ENCODE assay signal across 17 cellular contexts in the genomic region with DNA sequence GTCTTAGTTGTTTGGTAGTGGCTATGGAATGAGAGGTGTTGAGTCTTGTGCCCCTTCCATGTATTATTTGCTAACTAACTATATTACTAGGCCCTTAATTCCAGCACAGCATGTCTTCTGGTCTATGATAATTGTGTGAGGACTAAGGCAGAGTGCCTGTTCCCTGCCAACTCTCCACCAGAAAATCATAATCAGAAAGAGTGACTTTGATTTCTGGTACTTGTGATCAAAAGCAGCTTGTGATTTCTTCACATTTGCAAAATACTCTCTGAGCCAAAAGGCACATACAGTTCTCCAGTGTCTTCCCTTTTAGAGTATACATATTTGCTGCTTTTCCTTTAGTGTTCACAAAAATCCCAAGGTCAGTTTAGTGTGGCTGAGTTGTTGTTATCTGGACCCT.
DNase-seq lines count a peak whose midpoint lies in the region; ATAC-seq and TF ChIP-seq lines count a peak whose summit lies in the region.
"Had no signal": no experiment of that assay in that cellular context is flagged by ENCODE, and none has a peak within 500 bp of the region (broad histone marks: within the 10 kb centered on the region; RNA-seq: fewer than 3 reads in every experiment).

No MANE protein-coding gene starts in this region.

- peaks cover 6% of the 10 kb centered on the region; the same call in 1 of the 2 replicates for H3K36me3 ChIP-seq in HUES6 (ENCODE audit: control insufficient read depth, insufficient read depth, low read length)
- no peaks in the 10 kb centered on the region for H3K36me3 ChIP-seq in osteoblast (ENCODE audit: insufficient read depth, low read length)
- H3K36me3 ChIP-seq in upper lobe of right lung = no peaks in the 10 kb centered on the region
- H3K36me3 ChIP-seq in MM.1S (replicated peaks; ENCODE audit: insufficient read depth, low read length) = no peaks in the 10 kb centered on the region

- POLR2A ChIA-PET in RWPE1 (lab: Yijun Ruan, JAX; ENCODE audit: low non-redundant PET) = no interaction called here

- H3K9me2 ChIP-seq in MM.1S (replicated peaks; ENCODE audit: insufficient read depth, low read length) = no peaks in the 10 kb centered on the region

- ATAC-seq in upper lobe of right lung = peak; percentile 17
- no peak for ATAC-seq in GM19351 (IDR thresholded peaks at IDR 0.05; ENCODE audit: unreplicated experiment)
- ATAC-seq: SK-N-SH treated with all-trans-retinoic acid at 6 μM for 48 hours had no signal

- H3K4me3 ChIP-seq in HUES6 (ENCODE audit: low read depth, low read length) (no peak overlapping the region), choroid plexus epithelial cell (ENCODE audit: low read depth, low read length) (no peak overlapping the region), osteoblast (ENCODE audit: insufficient read depth, low read length) (no peak overlapping the region), upper lobe of right lung (no peak overlapping the region), MM.1S (ENCODE audit: low read length) (no peak overlapping the region)

- TF ChIP-seq CTCF in choroid plexus epithelial cell (conservative IDR thresholded peaks at IDR 0.05; ENCODE audit: low read depth, low read length) (no peak), osteoblast (IDR thresholded peaks at IDR 0.05; ENCODE audit: extremely low read depth, low read depth, low read length) (no peak), upper lobe of right lung (IDR thresholded peaks at IDR 0.05) (no peak), RWPE1 (conservative IDR thresholded peaks at IDR 0.05; ENCODE audit: low read depth) (no peak), MM.1S (IDR thresholded peaks at IDR 0.05; ENCODE audit: low read length) (no peak)

- H3K9me3 ChIP-seq in HUES6 (ENCODE audit: control insufficient read depth, insufficient read depth, low read depth, low read length) = no peaks in the 10 kb centered on the region
- H3K9me3 ChIP-seq in osteoblast (ENCODE audit: low read depth, low read length) = no peaks in the 10 kb centered on the region
- no peaks in the 10 kb centered on the region for H3K9me3 ChIP-seq in upper lobe of right lung
- H3K9me3 ChIP-seq in MM.1S (replicated peaks; ENCODE audit: insufficient read depth, low read length) = no peaks in the 10 kb centered on the region

- H3K4me2 ChIP-seq in osteoblast (ENCODE audit: insufficient read depth, low read length) = no peak overlapping the region
- H3K4me2 ChIP-seq in MM.1S (ENCODE audit: low read depth, low read length) = no peak overlapping the region

- peak; percentile 28 for DNase-seq in choroid plexus epithelial cell (ENCODE audit: low read depth)
- DNase-seq in osteoblast (ENCODE audit: insufficient read length, low spot score, missing footprints) = no peak
- DNase-seq in upper lobe of right lung = no peak
- no peak for DNase-seq in RWPE1 (ENCODE audit: low spot score)
- no peak for DNase-seq in MM.1S
- DNase-seq: ACHN, C1 segment of cervical spinal cord, H9, NCI-H1105, NCI-H1694, NCI-H2081 treated with DMSO at 0.1 percent for 48 hours, NCI-H446 treated with DMSO at 0.1 percent for 48 hours, OCI-M1, SHP77 treated with DMSO at 0.1 percent for 48 hours had no signal

- no peaks in the 10 kb centered on the region for H3K79me2 ChIP-seq in osteoblast (ENCODE audit: insufficient read depth, low read length)
- H3K79me2 ChIP-seq in MM.1S (ENCODE audit: low read length) = no peaks in the 10 kb centered on the region

- H3K27ac ChIP-seq in HUES6 (ENCODE audit: low read depth, low read length) (0 out of 2 replicates have a peak overlapping the region, but pooled peaks have one; percentile 37), osteoblast (ENCODE audit: low read depth, low read length) (peak overlapping the region; percentile 45), upper lobe of right lung (peak overlapping the region; percentile 43), RWPE1 (no peak overlapping the region), MM.1S (ENCODE audit: low read length) (no peak overlapping the region)

- CTCF ChIA-PET in RWPE1 (lab: Yijun Ruan, JAX) = interaction anchor here (0.6 to 0.7 kb wide), 2 partner anchors 12 to 24 kb away, joined by 3 to 4 read pairs; no protein-coding TSS in a partner anchor

- no peaks in the 10 kb centered on the region for H3F3A ChIP-seq in MM.1S (ENCODE audit: insufficient read depth, low read length)

- no peak overlapping the region for H2AFZ ChIP-seq in osteoblast (ENCODE audit: low read length)
- H2AFZ ChIP-seq in MM.1S (ENCODE audit: low read length) = no peak overlapping the region

- H3K4me1 ChIP-seq in HUES6 (ENCODE audit: control insufficient read depth, insufficient read depth, low read length) (0 out of 2 replicates have a peak, but pooled peaks cover 4% of the 10 kb centered on the region), osteoblast (ENCODE audit: insufficient read depth, low read length) (peaks cover 17% of the 10 kb centered on the region), upper lobe of right lung (no peaks in the 10 kb centered on the region), MM.1S (ENCODE audit: low read length) (no peaks in the 10 kb centered on the region)

- H4K20me1 ChIP-seq in osteoblast (ENCODE audit: insufficient read depth, low read length) (no peaks in the 10 kb centered on the region), MM.1S (ENCODE audit: insufficient read depth, low read length) (no peaks in the 10 kb centered on the region)

- H3K9ac ChIP-seq in HUES6 (ENCODE audit: low read length) (no peak overlapping the region), MM.1S (ENCODE audit: low read length) (no peak overlapping the region)

- H3K27me3 ChIP-seq in HUES6 (ENCODE audit: control insufficient read depth, insufficient read depth, low read length) = no peaks in the 10 kb centered on the region
- no peaks in the 10 kb centered on the region for H3K27me3 ChIP-seq in osteoblast (ENCODE audit: insufficient read depth, low read length)
- no peaks in the 10 kb centered on the region for H3K27me3 ChIP-seq in upper lobe of right lung
- H3K27me3 ChIP-seq in MM.1S (replicated peaks; ENCODE audit: insufficient read depth, low read length) = no peaks in the 10 kb centered on the region

- intact Hi-C loops in upper lobe of right lung (cut with DNase I) = no loop called here

Comparison
In these comparisons a context has a peak if more than half of its experiments do, and no peak if none do; other contexts are left out.
1. H3K27ac ChIP-seq: peak in HUES6 (single experiment), osteoblast (single experiment) and upper lobe of right lung (single experiment); none in RWPE1 (single experiment) and MM.1S (single experiment).